Comparison of ENCODE assay signal across 26 cellular contexts in the genomic region with DNA sequence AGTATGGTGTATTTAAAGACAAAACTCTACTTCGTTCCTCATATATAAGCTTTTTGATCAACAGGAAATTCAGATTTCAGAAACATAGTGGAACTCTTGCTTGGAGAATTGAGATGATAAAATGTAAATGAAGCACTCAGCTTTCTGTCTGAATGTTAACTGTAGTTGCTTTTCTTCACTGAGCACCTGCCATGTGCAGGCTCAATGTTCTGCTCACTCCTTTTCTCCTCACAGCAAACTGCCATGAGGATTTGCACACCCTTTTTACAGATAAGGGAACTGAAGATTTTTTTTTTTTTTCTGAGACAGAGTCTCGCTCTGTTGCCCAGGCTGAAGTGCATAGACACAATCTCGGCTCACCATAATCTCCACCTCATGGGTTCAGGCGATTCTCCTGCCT.
"Had no signal": no experiment of that assay in that cellular context is flagged by ENCODE, and none has a peak within 500 bp of the region (broad histone marks: within the 10 kb centered on the region; RNA-seq: fewer than 3 reads in every experiment).

No MANE protein-coding gene starts in this region.

- H3K27me3 Mint-ChIP-seq: naive thymus-derived CD4-positive, alpha-beta T cell; stimulated activated naive CD8-positive, alpha-beta T cell treated with anti-CD3 and anti-CD28 coated beads, Interleukin-15, amount 100 ng/mL, for 72 hours had no signal

- ATAC-seq: left lobe of liver; naive thymus-derived CD4-positive, alpha-beta T cell; sciatic nerve; stimulated activated naive CD8-positive, alpha-beta T cell treated with anti-CD3 and anti-CD28 coated beads, Interleukin-15, amount 100 ng/mL, for 72 hours had no signal

- H3K4me1 ChIP-seq: esophagus squamous epithelium, prostate gland, right atrium auricular region, vagina had no signal

- H3K4me2 ChIP-seq: smooth muscle cell had no signal

- H3K27ac ChIP-seq: coronary artery, esophagus squamous epithelium, prostate gland, right atrium auricular region, thyroid gland, vagina had no signal

- H3K4me3 ChIP-seq: coronary artery, esophagus squamous epithelium, lung, prostate gland, right atrium auricular region, smooth muscle cell, thyroid gland, vagina had no signal

- H3K36me3 ChIP-seq: esophagus squamous epithelium, prostate gland, right atrium auricular region, thyroid gland, vagina had no signal

- DNase-seq: dermis blood vessel endothelial cell; effector memory CD4-positive, alpha-beta T cell; esophagus squamous epithelium; foreskin melanocyte; head of caudate nucleus; mesenchymal stem cell; midbrain; naive thymus-derived CD4-positive, alpha-beta T cell; nephron progenitor cell; nucleus accumbens; stimulated activated CD4-positive, alpha-beta T cell treated with anti-CD3 and anti-CD28 coated beads, Interleukin-12 subunit alpha, Interleukin-12 subunit beta, amount 100 ng/mL, for 4 hours; stimulated activated CD4-positive, alpha-beta T cell treated with anti-CD3 and anti-CD28 coated beads, Interleukin-1b, Interleukin-23, amount 100 ng/mL, for 48 hours; stimulated activated CD4-positive, alpha-beta T cell treated with anti-CD3 and anti-CD28 coated beads, Interleukin-4, amount 100 ng/mL, for 1 hour; stimulated activated CD8-positive, alpha-beta memory T cell treated with anti-CD3 and anti-CD28 coated beads, Interleukin-4, amount 100 ng/mL, for 48 hours; stimulated activated naive CD4-positive, alpha-beta T cell; stimulated activated naive CD8-positive, alpha-beta T cell treated with anti-CD3 and anti-CD28 coated beads, Interleukin-15, amount 100 ng/mL, for 72 hours; thyroid gland; trophoblast cell had no signal

- H3K27me3 ChIP-seq: esophagus squamous epithelium, right atrium auricular region, thyroid gland, vagina had no signal

- H3K27ac Mint-ChIP-seq: naive thymus-derived CD4-positive, alpha-beta T cell; stimulated activated naive CD8-positive, alpha-beta T cell treated with anti-CD3 and anti-CD28 coated beads, Interleukin-15, amount 100 ng/mL, for 72 hours had no signal

- H3K4me1 Mint-ChIP-seq: nephron progenitor cell; stimulated activated naive CD8-positive, alpha-beta T cell treated with anti-CD3 and anti-CD28 coated beads, Interleukin-15, amount 100 ng/mL, for 72 hours had no signal

- H3K9me3 ChIP-seq: esophagus squamous epithelium, prostate gland, thyroid gland, vagina had no signal

- H3K4me3 Mint-ChIP-seq: naive thymus-derived CD4-positive, alpha-beta T cell; nephron progenitor cell; stimulated activated naive CD8-positive, alpha-beta T cell treated with anti-CD3 and anti-CD28 coated beads, Interleukin-15, amount 100 ng/mL, for 72 hours had no signal

- H3K9me3 Mint-ChIP-seq: stimulated activated naive CD8-positive, alpha-beta T cell treated with anti-CD3 and anti-CD28 coated beads, Interleukin-15, amount 100 ng/mL, for 72 hours had no signal
